Comparison of ENCODE assay signal across 8 cellular contexts in the genomic region with DNA sequence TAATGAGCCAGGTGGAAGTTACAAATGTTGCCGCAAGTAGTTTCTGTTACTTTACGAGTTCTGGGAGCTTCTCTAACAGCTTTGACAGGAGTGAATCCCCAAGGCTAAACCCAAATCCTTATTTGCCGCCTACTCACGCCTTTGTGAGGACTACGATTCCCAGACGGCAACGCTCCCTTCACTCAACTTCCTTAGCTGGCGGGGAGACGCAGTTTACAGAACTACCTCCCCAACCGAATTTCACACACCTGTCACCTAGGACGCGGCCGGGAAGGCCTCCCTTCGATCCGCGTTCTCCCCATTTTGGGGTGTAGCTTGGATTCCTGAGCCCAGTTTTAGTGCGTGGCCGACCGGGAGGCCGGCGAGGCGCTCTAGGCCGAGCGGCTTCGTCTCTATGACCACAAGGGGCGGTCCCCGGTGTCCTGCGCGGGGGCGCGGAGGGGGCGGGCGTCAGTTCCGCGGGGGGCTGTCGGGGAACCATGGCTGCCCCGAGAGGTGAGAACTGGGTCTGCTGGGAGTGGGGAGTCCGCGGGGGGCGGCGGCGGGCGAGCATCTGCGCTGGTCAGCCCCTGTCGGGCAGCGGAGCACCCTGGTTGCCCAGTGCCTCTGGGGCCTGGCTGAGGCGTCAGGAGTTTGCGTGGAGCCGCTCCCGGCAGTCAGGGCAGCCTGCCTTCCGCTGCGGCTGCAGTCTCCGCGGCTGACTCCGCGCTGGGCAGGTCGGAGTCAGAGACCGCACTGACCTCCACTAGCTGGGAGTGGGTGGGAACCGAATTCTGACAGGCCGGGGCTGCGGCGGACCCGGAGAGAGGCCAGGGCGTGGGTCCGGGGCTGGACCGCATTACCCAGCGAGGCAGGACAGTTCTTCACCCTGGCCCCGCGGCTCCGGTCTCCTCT. TPM values are rescaled to one million over a fixed set of nuclear protein-coding genes. Genes with fewer than 3 reads are reported as not detected.
A peak's percentile ranks its signal among the peaks of the same experiment; 100 is the strongest.
DNase-seq lines count a peak whose midpoint lies in the region; ATAC-seq and TF ChIP-seq lines count a peak whose summit lies in the region.

A gene with protein sequence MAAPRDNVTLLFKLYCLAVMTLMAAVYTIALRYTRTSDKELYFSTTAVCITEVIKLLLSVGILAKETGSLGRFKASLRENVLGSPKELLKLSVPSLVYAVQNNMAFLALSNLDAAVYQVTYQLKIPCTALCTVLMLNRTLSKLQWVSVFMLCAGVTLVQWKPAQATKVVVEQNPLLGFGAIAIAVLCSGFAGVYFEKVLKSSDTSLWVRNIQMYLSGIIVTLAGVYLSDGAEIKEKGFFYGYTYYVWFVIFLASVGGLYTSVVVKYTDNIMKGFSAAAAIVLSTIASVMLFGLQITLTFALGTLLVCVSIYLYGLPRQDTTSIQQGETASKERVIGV (plus strand): TSS at position 450 of the 894 bp plus-strand sequence. CDS start 30 bp downstream, at position 480.

- no peaks in the 10 kb centered on the region for H3K9me3 ChIP-seq in left lung

- DNase-seq in NCI-H526 treated with DMSO at 0.1 percent for 48 hours (lab: John Stamatoyannopoulos, UW) = peak; percentile 82
- DNase-seq in activated CD4-positive, alpha-beta T cell treated with anti-CD3 and anti-CD28 coated beads, Interleukin-2, amount 50 U/mL, for 1 hour = peak; percentile 82
- DNase-seq in dermis blood vessel endothelial cell = peak; percentile 87
- peak; percentile 89 to 95 for DNase-seq in left lung
- peak; percentile 80 for DNase-seq in stimulated activated CD4-positive, alpha-beta T cell treated with anti-CD3 and anti-CD28 coated beads, Interleukin-2, amount 100 ng/mL, for 4 hours (ENCODE audit: low read depth)

- H3K27me3 ChIP-seq in left lung = no peaks in the 10 kb centered on the region

- peaks cover 0 to 3% of the 10 kb centered on the region in 2 donors for H3K36me3 ChIP-seq in left lung

- TF ChIP-seq CTCF in C4-2B (conservative IDR thresholded peaks at IDR 0.05) = no peak
- TF ChIP-seq CTCF in left lung (IDR thresholded peaks at IDR 0.05) = peak in 1 of 2 donors; percentile 46

- H3K4me3 ChIP-seq in left lung = peak within 1 kb of the TSS; percentile 69 to 95

- intact Hi-C loops in left lung (cut with DNase I) = no loop called here

- H3K27ac ChIP-seq in C4-2B (peak within 1 kb of the TSS; percentile 78), left lung (peak within 1 kb of the TSS; percentile 89 to 91)

- ATAC-seq in GM19351 (IDR thresholded peaks at IDR 0.05; ENCODE audit: unreplicated experiment) = peak; percentile 89
- peak; percentile 90 for ATAC-seq in HG03520 (IDR thresholded peaks at IDR 0.05; ENCODE audit: unreplicated experiment)
- ATAC-seq in left lung = peak; percentile 99

- H3K4me1 ChIP-seq in left lung = peaks cover 0 to 23% of the 10 kb centered on the region in 2 donors

RNA-seq across cellular contexts. Expression of the gene that starts here (rescaled TPM):
- total RNA-seq in dermis blood vessel endothelial cell = 26.2 and 31.2 TPM in 2 replicates
- total RNA-seq in left lung = 10 to 100 TPM; 32.0 to 37.0 TPM

Comparison
In these comparisons a context has a peak if more than half of its experiments do, and no peak if none do; other contexts are left out.
1. Peak in every context shown above with its lines: DNase-seq, ATAC-seq, H3K4me3 ChIP-seq and H3K27ac ChIP-seq.